In genomic region chr14:35365130-35366047, GRCh38 we compare ENCODE assay signal across 1 cellular context.
TF ChIP-seq lines count a peak whose summit lies in the region.

No MANE protein-coding gene starts in this region.

TF ChIP-seq in HepG2, 621 proteins besides CTCF, POLR2A, EP300 and RAD21 (continued from another document and continues in another):
- TF ChIP-seq ZNF687 (CRISPR knock-in tag; IDR thresholded peaks at IDR 0.05) (peak; percentile 99), MTA1 (CRISPR knock-in tag; IDR thresholded peaks at IDR 0.05; ENCODE audit: borderline replicate concordance) (peak; percentile 62; the same call in 1 of the 2 replicates), ZBTB40 (IDR thresholded peaks at IDR 0.05) (no peak), ZBTB40 (CRISPR knock-in tag; IDR thresholded peaks at IDR 0.05) (peak; percentile 89), SPEN (CRISPR knock-in tag; IDR thresholded peaks at IDR 0.05; ENCODE audit: low read depth) (peak; percentile 90), SOX6 (IDR thresholded peaks at IDR 0.05) (no peak), SOX6 (CRISPR knock-in tag; IDR thresholded peaks at IDR 0.05) (peak; percentile 90), GTF3A (CRISPR knock-in tag; conservative IDR thresholded peaks at IDR 0.05) (no peak), REPIN1 (CRISPR knock-in tag; IDR thresholded peaks at IDR 0.05; ENCODE audit: borderline replicate concordance, low read depth) (peak; percentile 83; the same call in 1 of the 2 replicates), HNRNPLL (IDR thresholded peaks at IDR 0.05; ENCODE audit: low read depth, low read length, poor library complexity, severe bottlenecking) (no peak), ZNF414 (CRISPR knock-in tag; IDR thresholded peaks at IDR 0.05) (peak; percentile 91), NFE2 (CRISPR knock-in tag; IDR thresholded peaks at IDR 0.05) (no peak), SSRP1 (CRISPR knock-in tag; IDR thresholded peaks at IDR 0.05) (peak; percentile 97), MXD4 (CRISPR knock-in tag; IDR thresholded peaks at IDR 0.05) (peak; percentile 89), IRF2 (CRISPR knock-in tag; IDR thresholded peaks at IDR 0.05) (peak; percentile 93), NR2F2 (IDR thresholded peaks at IDR 0.05; ENCODE audit: borderline replicate concordance, low read depth) (peak; percentile 64), ETS1 (CRISPR knock-in tag; IDR thresholded peaks at IDR 0.05) (no peak), BORCS8-MEF2B (CRISPR knock-in tag; IDR thresholded peaks at IDR 0.05) (peak; percentile 97), CREB1 (IDR thresholded peaks at IDR 0.05) (peak; percentile 84), CREB1 (CRISPR knock-in tag; IDR thresholded peaks at IDR 0.05) (no peak), TAF1 (CRISPR knock-in tag; IDR thresholded peaks at IDR 0.05) (peak; percentile 45), CENPX (CRISPR knock-in tag; IDR thresholded peaks at IDR 0.05) (no peak), CCDC6 (CRISPR knock-in tag; IDR thresholded peaks at IDR 0.05) (no peak; the same call in 1 of the 2 replicates), ARID4A (CRISPR knock-in tag; IDR thresholded peaks at IDR 0.05; ENCODE audit: borderline replicate concordance) (peak; percentile 63; the same call in 1 of the 2 replicates), ZNF430 (CRISPR knock-in tag; IDR thresholded peaks at IDR 0.05) (peak; percentile 67; the same call in 1 of the 2 replicates), ZNF576 (CRISPR knock-in tag; IDR thresholded peaks at IDR 0.05) (no peak), ZNF232 (CRISPR knock-in tag; IDR thresholded peaks at IDR 0.05; ENCODE audit: borderline replicate concordance) (peak; percentile 97), ZBTB21 (CRISPR knock-in tag; IDR thresholded peaks at IDR 0.05) (peak; percentile 68; the same call in 1 of the 2 replicates), ARNTL (CRISPR knock-in tag; IDR thresholded peaks at IDR 0.05) (peak; percentile 91), NFKB2 (CRISPR knock-in tag; IDR thresholded peaks at IDR 0.05; ENCODE audit: borderline replicate concordance) (peak; percentile 80; the same call in 1 of the 2 replicates), GABPA (IDR thresholded peaks at IDR 0.05; ENCODE audit: low read depth, low read length) (no peak), GABPA (CRISPR knock-in tag; IDR thresholded peaks at IDR 0.05; ENCODE audit: low read depth) (peak; percentile 50; the same call in 1 of the 2 replicates), ZNF782 (CRISPR knock-in tag; IDR thresholded peaks at IDR 0.05; ENCODE audit: borderline replicate concordance) (0 out of 2 replicates have a peak, but pooled peaks have one; percentile 33), LCORL (IDR thresholded peaks at IDR 0.05) (no peak), LCORL (CRISPR knock-in tag; IDR thresholded peaks at IDR 0.05) (peak; percentile 97), ZNF724P (CRISPR knock-in tag; IDR thresholded peaks at IDR 0.05; ENCODE audit: borderline replicate concordance) (peak; percentile 95; the same call in 1 of the 2 replicates), SRF (IDR thresholded peaks at IDR 0.05; ENCODE audit: low read depth, low read length) (no peak), ZNF256 (CRISPR knock-in tag; conservative IDR thresholded peaks at IDR 0.05) (no peak), FUBP1 (CRISPR knock-in tag; IDR thresholded peaks at IDR 0.05; ENCODE audit: borderline replicate concordance) (0 out of 2 replicates have a peak, but pooled peaks have one; percentile 18), MED8 (CRISPR knock-in tag; IDR thresholded peaks at IDR 0.05; ENCODE audit: insufficient replicate concordance) (no peak), ZMYM3 (CRISPR knock-in tag; IDR thresholded peaks at IDR 0.05) (peak; percentile 90), SALL1 (CRISPR knock-in tag; IDR thresholded peaks at IDR 0.05) (peak; percentile 97)
